ENCODE assay signal across 16 cellular contexts in the genomic region with DNA sequence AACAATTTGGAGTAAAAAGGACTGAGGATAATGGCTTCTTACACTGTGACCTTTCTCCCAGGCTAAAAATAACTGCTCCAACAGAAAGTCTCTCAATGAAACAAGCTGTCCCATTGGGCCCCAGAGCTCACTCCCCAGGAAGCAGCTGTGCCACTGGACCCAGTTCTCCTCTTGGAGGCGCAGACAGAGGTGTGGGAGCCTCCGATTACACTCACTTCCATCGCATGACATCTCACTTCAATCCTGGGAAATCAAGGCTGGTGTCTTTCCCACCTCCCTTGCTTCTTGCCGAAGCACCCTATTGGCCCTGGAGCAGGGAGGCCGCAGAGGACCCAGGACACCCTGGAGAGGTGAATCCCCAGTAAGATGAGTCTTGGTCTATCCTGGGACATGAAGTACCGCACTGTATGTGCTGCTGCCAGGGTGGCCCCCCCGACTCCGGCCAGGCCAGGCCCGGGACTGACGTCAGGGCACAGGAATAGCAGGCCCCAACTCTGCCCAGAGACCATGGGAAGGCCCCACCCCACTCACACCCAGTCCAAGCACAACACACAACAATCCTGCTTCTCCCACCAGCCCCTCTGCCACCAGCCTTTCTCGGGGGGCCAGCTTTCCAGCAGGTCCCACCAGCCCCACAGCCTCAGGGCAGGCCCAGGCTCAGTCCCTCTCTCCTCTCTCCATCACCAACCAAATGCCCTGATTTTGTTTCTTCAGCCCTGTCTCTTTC. TPM values are rescaled to one million over a fixed set of nuclear protein-coding genes. Genes with fewer than 3 reads are reported as not detected.
DNase-seq lines count a peak whose midpoint lies in the region; ATAC-seq, FAIRE-seq and TF ChIP-seq lines count a peak whose summit lies in the region.
"Had no signal": no experiment of that assay in that cellular context is flagged by ENCODE, and none has a peak within 500 bp of the region (broad histone marks: within the 10 kb centered on the region; RNA-seq: fewer than 3 reads in every experiment).

No MANE protein-coding gene starts in this region.

- 93% methylated on average over 6 of the region's 11 CpGs; no CpG with 5 or more reads in 1 of the 2 experiments for WGBS in IMR-90 (ENCODE audit: extremely low coverage in 2 of 2, insufficient read length in 1 of 2), 2 experiments
- 60 to 91% methylated on average over 7 to 11 of the region's 11 CpGs for WGBS in testis, 2 donors

- H2BK120ac ChIP-seq in IMR-90 (ENCODE audit: low read depth, low read length): peak overlapping the region; percentile 96

- no peak for TF ChIP-seq CTCF in IMR-90 (conservative IDR thresholded peaks at IDR 0.05; ENCODE audit: low read depth, low read length)
- TF ChIP-seq CTCF in kidney (IDR thresholded peaks at IDR 0.05; ENCODE audit: borderline replicate concordance, extremely low read depth, insufficient read depth): no peak
- no peak for TF ChIP-seq CTCF in testis (IDR thresholded peaks at IDR 0.05)

- DNase-seq in IMR-90: no peak
- DNase-seq in kidney: no peak
- peak; percentile 78 for DNase-seq in testis
- no peak for DNase-seq in activated CD4-positive, CD25-positive, alpha-beta regulatory T cell (lab: John Stamatoyannopoulos, UW)
- DNase-seq in stimulated activated CD4-positive, alpha-beta T cell treated with anti-CD3 and anti-CD28 coated beads, Interleukin-2, amount 100 ng/mL, for 48 hours: no peak
- no peak for DNase-seq in NCI-H345 (lab: John Stamatoyannopoulos, UW)
- DNase-seq in DMS114 treated with DMSO at 0.1 percent for 48 hours (lab: John Stamatoyannopoulos, UW; ENCODE audit: unreplicated experiment): no peak
- DNase-seq: AML-193; caudate nucleus; H9; head of caudate nucleus; NCI-H1105 treated with DMSO at 0.1 percent for 48 hours; NCI-H2227 treated with DMSO at 0.1 percent for 48 hours; stimulated activated CD4-positive, alpha-beta T cell treated with anti-CD3 and anti-CD28 coated beads, Interleukin-4, amount 100 ng/mL, for 4 hours had no signal

- peak overlapping the region; percentile 62 to 82 for H4K8ac ChIP-seq in IMR-90 (ENCODE audit: low read depth in 2 of 2, low read length in 2 of 2)

- H3K18ac ChIP-seq in IMR-90 (ENCODE audit: low read depth, low read length): peak overlapping the region; percentile 37

- no peak overlapping the region for H3K4me2 ChIP-seq in IMR-90 (ENCODE audit: low read depth, low read length)

- CTCF ChIA-PET in IMR-90 (lab: Yijun Ruan, JAX): interaction anchor here (1.5 kb wide), 1 partner anchor 11 kb away, joined by 5 read pairs; no protein-coding TSS in a partner anchor

- ATAC-seq in IMR-90 (ENCODE audit: low read depth): no peak
- ATAC-seq: activated naive CD4-positive, alpha-beta T cell treated with anti-CD3 and anti-CD28 coated beads, Interleukin-2, amount 50 U/mL, for 72 hours had no signal

- peak overlapping the region; percentile 31 for H4K5ac ChIP-seq in IMR-90 (ENCODE audit: low read depth, low read length)

- H3K9ac ChIP-seq in IMR-90 (ENCODE audit: low read depth, low read length) (no peak overlapping the region), duodenal mucosa (ENCODE audit: low read depth in 1 of 2, low read length in 2 of 2) (no peak overlapping the region), kidney (ENCODE audit: low read length in 2 of 2) (no peak overlapping the region)

- H2BK20ac ChIP-seq in IMR-90 (ENCODE audit: low read depth, low read length): peak overlapping the region; percentile 97

- peak overlapping the region; percentile 95 for H2BK5ac ChIP-seq in IMR-90 (ENCODE audit: low read depth, low read length, poor library complexity, severe bottlenecking)

- H3K4me3 ChIP-seq in IMR-90 (ENCODE audit: insufficient read depth, low read depth, low read length) (no peak overlapping the region), duodenal mucosa (ENCODE audit: low read depth in 1 of 2, low read length in 2 of 2) (no peak overlapping the region), kidney (ENCODE audit: low read length in 2 of 2) (no peak overlapping the region), testis (no peak overlapping the region)

- in situ Hi-C loops in IMR-90 (cut with MboI; ENCODE audit: low sequenced_read_pairs): no loop called here

- H3K14ac ChIP-seq in IMR-90 (replicated peaks; ENCODE audit: low read depth, low read length): peak overlapping the region; percentile 42

- POLR2A ChIA-PET in IMR-90 (lab: Charles Lee; ENCODE audit: unreplicated experiment): interaction anchor here (0.7 kb wide), 1 partner anchor 82 kb away, joined by 3 read pairs; no protein-coding TSS in a partner anchor

- H3K9me3 ChIP-seq in IMR-90 (ENCODE audit: control insufficient read depth, insufficient read depth, low read length) (no peaks in the 10 kb centered on the region), duodenal mucosa (ENCODE audit: control insufficient read depth in 1 of 2, low read length in 2 of 2) (no peaks in the 10 kb centered on the region), kidney (ENCODE audit: control insufficient read depth in 1 of 2, low read length in 2 of 2) (no peaks in the 10 kb centered on the region), testis (no peaks in the 10 kb centered on the region)

- no peaks in the 10 kb centered on the region for H3K27me3 ChIP-seq in IMR-90 (ENCODE audit: control insufficient read depth, insufficient read depth, low read length)
- no peaks in the 10 kb centered on the region for H3K27me3 ChIP-seq in duodenal mucosa (ENCODE audit: control insufficient read depth in 1 of 2, insufficient read depth in 2 of 2, low read length in 2 of 2)
- H3K27me3 ChIP-seq in testis: no peaks in the 10 kb centered on the region

- peaks cover 0 to 7% of the 10 kb centered on the region in 2 experiments; a peak in 2 of 4 replicates for H3K79me1 ChIP-seq in IMR-90 (ENCODE audit: low read depth in 1 of 2, low read length in 2 of 2)

- no peak for FAIRE-seq in kidney (lab: Jason Lieb, UNC)

- peak overlapping the region; percentile 23 for H2BK15ac ChIP-seq in IMR-90 (ENCODE audit: low read depth, low read length)

- peak overlapping the region; percentile 18 for H2AFZ ChIP-seq in IMR-90 (replicated peaks; ENCODE audit: low read length, poor library complexity)

- peak overlapping the region; percentile 77; the same call in 1 of the 2 replicates for H3K23ac ChIP-seq in IMR-90 (ENCODE audit: low read depth, low read length)

- dilution Hi-C loops in IMR-90 (cut with HindIII; ENCODE audit: low sequenced_read_pairs, unreplicated experiment): no loop called here

- H3K4me1 ChIP-seq in IMR-90 (ENCODE audit: control insufficient read depth, insufficient read depth, low read length): peaks cover 25% of the 10 kb centered on the region
- H3K4me1 ChIP-seq in duodenal mucosa (ENCODE audit: control insufficient read depth in 1 of 2, insufficient read depth in 2 of 2, low read length in 2 of 2): peaks cover 29 to 30% of the 10 kb centered on the region in 2 donors
- H3K4me1 ChIP-seq in kidney (ENCODE audit: control insufficient read depth in 1 of 2, insufficient read depth in 1 of 2, low read depth in 1 of 2, low read length in 2 of 2): peaks cover 7 to 23% of the 10 kb centered on the region in 2 donors
- peaks cover 31% of the 10 kb centered on the region for H3K4me1 ChIP-seq in testis

- peak overlapping the region; percentile 92 for H2AK5ac ChIP-seq in IMR-90 (ENCODE audit: low read depth, low read length)

- peak overlapping the region; percentile 5; the same call in 1 of the 2 replicates for H3K56ac ChIP-seq in IMR-90 (ENCODE audit: extremely low read depth, insufficient read depth, low read length)

- BruUV-seq in IMR-90 (replicated peaks; lab: Mats Ljungman, UMichigan): no TSS peak

- H3K4ac ChIP-seq in IMR-90 (ENCODE audit: low read depth, low read length): peak overlapping the region; percentile 90

- H3K9me1 ChIP-seq in IMR-90 (ENCODE audit: insufficient read depth, low read length): peaks cover 17% of the 10 kb centered on the region

- intact Hi-C loops in IMR-90 (cut with micrococcal nuclease): no loop called here
- intact Hi-C loops in kidney (cut with DNase I): no loop called here
- intact Hi-C loops in testis (cut with DNase I; ENCODE audit: low total_unique reads): no loop called here

- H3K27ac ChIP-seq in IMR-90 (ENCODE audit: insufficient read depth, low read length) (peak overlapping the region; percentile 19), duodenal mucosa (ENCODE audit: low read depth, low read length) (peak overlapping the region; percentile 15), kidney (ENCODE audit: low read depth in 2 of 2, low read length in 2 of 2) (peak overlapping the region; percentile 61 to 69), testis (peak overlapping the region; percentile 56 to 94)

- H4K20me1 ChIP-seq in IMR-90 (ENCODE audit: insufficient read depth, low read length): no peaks in the 10 kb centered on the region

- H4K91ac ChIP-seq in IMR-90 (ENCODE audit: insufficient read depth, low read depth, low read length): peak overlapping the region; percentile 92

- TF ChIP-seq RAD21 in IMR-90 (IDR thresholded peaks at IDR 0.05; ENCODE audit: low read length): no peak

- no peak for TF ChIP-seq POLR2A in IMR-90 (IDR thresholded peaks at IDR 0.05; ENCODE audit: low read depth, low read length)
- no peak for TF ChIP-seq POLR2A in testis (IDR thresholded peaks at IDR 0.05)

- H2AK9ac ChIP-seq in IMR-90 (replicated peaks; ENCODE audit: low read depth, low read length, poor library complexity): peak overlapping the region; percentile 92

- H3K36me3 ChIP-seq in IMR-90 (ENCODE audit: control insufficient read depth, insufficient read depth, low read length) (no peaks in the 10 kb centered on the region), duodenal mucosa (ENCODE audit: control insufficient read depth in 1 of 2, insufficient read depth in 2 of 2, low read length in 2 of 2) (no peaks in the 10 kb centered on the region), kidney (ENCODE audit: control insufficient read depth in 1 of 2, insufficient read depth in 2 of 2, low read length in 2 of 2) (no peaks in the 10 kb centered on the region), testis (ENCODE audit: low read depth, missing control alignments) (no peaks in the 10 kb centered on the region)

TF ChIP-seq in IMR-90, 13 proteins besides CTCF, POLR2A, EP300 and RAD21 (continues in another document):
- TF ChIP-seq, protein P1, sequence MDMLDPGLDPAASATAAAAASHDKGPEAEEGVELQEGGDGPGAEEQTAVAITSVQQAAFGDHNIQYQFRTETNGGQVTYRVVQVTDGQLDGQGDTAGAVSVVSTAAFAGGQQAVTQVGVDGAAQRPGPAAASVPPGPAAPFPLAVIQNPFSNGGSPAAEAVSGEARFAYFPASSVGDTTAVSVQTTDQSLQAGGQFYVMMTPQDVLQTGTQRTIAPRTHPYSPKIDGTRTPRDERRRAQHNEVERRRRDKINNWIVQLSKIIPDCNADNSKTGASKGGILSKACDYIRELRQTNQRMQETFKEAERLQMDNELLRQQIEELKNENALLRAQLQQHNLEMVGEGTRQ (IDR thresholded peaks at IDR 0.05; ENCODE audit: low read depth, low read length): no peak
- no peak for TF ChIP-seq RFX5 (IDR thresholded peaks at IDR 0.05; ENCODE audit: low read depth, low read length)

RNA-seq across cellular contexts. Expression of a gene that starts 29.5 kb away (rescaled TPM):
- total RNA-seq in IMR-90 (2012; rRNA removed) (under 0.01 TPM in 1 of 2 replicates, not detected in the other), kidney (3.3 TPM), testis (1 to 10 TPM; 1.5 to 2.5 TPM)
- polyA plus RNA-seq in IMR-90 (2012; rRNA removed) (0.04 and 0.14 TPM in 2 replicates), kidney (ENCODE audit: insufficient read depth, low read depth, low replicate concordance) (2.6 TPM), testis (ENCODE audit: insufficient read depth, low read depth, low replicate concordance) (4.7 TPM)
- 0.08 TPM in 2 replicates for polyA plus RNA-seq in IMR-90 (2012; cell fraction: cytosol; rRNA removed)
- 0.04 and 0.13 TPM in 2 replicates for polyA plus RNA-seq in IMR-90 (2012; cell fraction: nucleus; rRNA removed; ENCODE audit: low replicate concordance)
- total RNA-seq: activated naive CD4-positive, alpha-beta T cell treated with anti-CD3 and anti-CD28 coated beads, Interleukin-2, amount 50 U/mL, for 72 hours; H9 had no signal

Comparison
In these comparisons a context has a peak if more than half of its experiments do, and no peak if none do; other contexts are left out.
1. H3K27ac ChIP-seq: peak in every context shown above with its lines; median percentile 75 in testis; 65 in kidney; 19 in IMR-90; 15 in duodenal mucosa.